Comparison of ENCODE assay signal across 8 cellular contexts in genomic region chr3:121995190-121996137, GRCh38. TPM values are rescaled to one million over a fixed set of nuclear protein-coding genes. Genes with fewer than 3 reads are reported as not detected.
DNase-seq lines count a peak whose midpoint lies in the region; ATAC-seq, FAIRE-seq and TF ChIP-seq lines count a peak whose summit lies in the region.

No MANE protein-coding gene starts in this region.

- H3K9me3 ChIP-seq in BE2C, result no peaks in the 10 kb centered on the region
- H3K9me3 ChIP-seq in mammary epithelial cell (replicated peaks; ENCODE audit: insufficient read depth, low read length), result no peaks in the 10 kb centered on the region

- TF ChIP-seq POLR2A in GM12891 (IDR thresholded peaks at IDR 0.05; ENCODE audit: low read depth, low read length), result no peak

- FAIRE-seq in GM12891 (lab: Jason Lieb, UNC), result peak; percentile 87

- intact Hi-C loops in mammary epithelial cell (cut with micrococcal nuclease), result loop anchor here (2.0 to 10.0 kb wide), 6 partner anchors 97 to 448 kb away; partner anchors contain the start of genes EAF2, IQCB1 and POLQ

- no TSS peak for BruUV-seq in mammary epithelial cell (replicated peaks; lab: Mats Ljungman, UMichigan)

- H2AFZ ChIP-seq in mammary epithelial cell (ENCODE audit: low read depth, low read length), result peak overlapping the region; percentile 87

- whole genome bisulfite sequencing in mammary epithelial cell (ENCODE audit: low coverage, missing lambda C conversion rate), result 69% methylated on average over 14 of the region's 14 CpGs

- no peak overlapping the region for H3K9ac ChIP-seq in mammary epithelial cell (ENCODE audit: insufficient read depth, low read length)

- no peaks in the 10 kb centered on the region for H4K20me1 ChIP-seq in mammary epithelial cell (ENCODE audit: insufficient read depth, low read length)

- TF ChIP-seq CTCF in BE2C (IDR thresholded peaks at IDR 0.05; ENCODE audit: low read depth, low read length) (peak; percentile 73), mammary epithelial cell (conservative IDR thresholded peaks at IDR 0.05 in 1 of 2, IDR thresholded peaks at IDR 0.05 in 1 of 2; ENCODE audit: extremely low read depth in 1 of 2, insufficient read depth in 1 of 2, low read depth in 1 of 2, low read length in 2 of 2) (peak; percentile 69 to 73)

- CTCF ChIA-PET in mammary epithelial cell (lab: Charles Lee; ENCODE audit: low non-redundant PET), result interaction anchor here (0.6 to 0.7 kb wide), 2 partner anchors 390 to 1390 kb away, joined by 3 to 4 read pairs; no protein-coding TSS in a partner anchor

- H3K36me3 ChIP-seq in BE2C, result no peaks in the 10 kb centered on the region
- no peaks in the 10 kb centered on the region for H3K36me3 ChIP-seq in mammary epithelial cell (ENCODE audit: insufficient read depth, low read length)

- peak overlapping the region; percentile 55 for H3K27ac ChIP-seq in mammary epithelial cell (ENCODE audit: insufficient read depth, low read depth, low read length)
- peak overlapping the region; percentile 36 for H3K27ac ChIP-seq in layer of hippocampus (ENCODE audit: low read depth, low read length)

- H3K4me1 ChIP-seq in BE2C (no peaks in the 10 kb centered on the region), mammary epithelial cell (ENCODE audit: insufficient read depth, low read length) (peaks cover 27% of the 10 kb centered on the region)

- dilution Hi-C loops in mammary epithelial cell (cut with HindIII; ENCODE audit: low sequenced_read_pairs), result no loop called here

- no peaks in the 10 kb centered on the region for H3K79me2 ChIP-seq in mammary epithelial cell (ENCODE audit: insufficient read depth, low read length)

- in situ Hi-C loops in mammary epithelial cell (cut with MboI; ENCODE audit: low sequenced_read_pairs in 2 of 2), result no loop called here

- H3K27me3 ChIP-seq in BE2C (peaks cover 2% of the 10 kb centered on the region), mammary epithelial cell (ENCODE audit: insufficient read depth, low read length) (no peaks in the 10 kb centered on the region), layer of hippocampus (ENCODE audit: control insufficient read depth, insufficient read depth, low read length) (no peaks in the 10 kb centered on the region)

- ATAC-seq in HG02870 (IDR thresholded peaks at IDR 0.05; ENCODE audit: unreplicated experiment), result no peak

- H3K4me3 ChIP-seq in BE2C (ENCODE audit: low read depth, low read length) (no peak overlapping the region), mammary epithelial cell (replicated peaks in 1 of 3; ENCODE audit: insufficient read depth in 1 of 3, low read depth in 2 of 3, low read length in 3 of 3) (no peak overlapping the region)

- no peak overlapping the region for H3K4me2 ChIP-seq in mammary epithelial cell (ENCODE audit: insufficient read depth, low read depth, low read length)

- DNase-seq in BE2C (peak; percentile 58), GM12891 (ENCODE audit: insufficient read length, low spot score) (no peak), HPDE6-E6E7 (ENCODE audit: extremely low spot score) (peak; percentile 81), RKO (ENCODE audit: low spot score) (peak; percentile 54), mammary epithelial cell (peak; percentile 93), stromal cell of bone marrow (ENCODE audit: low read depth) (peak; percentile 56)

TF ChIP-seq in GM12891, 5 proteins besides CTCF, POLR2A, EP300 and RAD21:
- peak; percentile 86 for TF ChIP-seq SPI1 (IDR thresholded peaks at IDR 0.05; ENCODE audit: low read depth, low read length)
- TF ChIP-seq POLR2AphosphoS5 (IDR thresholded peaks at IDR 0.05; ENCODE audit: low read depth, low read length), result no peak

RNA-seq across cellular contexts. Expression of gene ILDR1, which starts 26.6 kb away (rescaled TPM):
- 0.29 TPM for polyA plus RNA-seq in BE2C (2012; ENCODE audit: insufficient read depth, insufficient read length, low read depth)
- 2.4 TPM for polyA plus RNA-seq in GM12891 (2012; ENCODE audit: low read depth, missing spikeins)
- total RNA-seq in mammary epithelial cell, result 1 to 10 TPM in 1 of 2 donors, under 1 TPM in 1; 0.21 to 1.2 TPM
- polyA plus RNA-seq in mammary epithelial cell, result 0.20 TPM
- 6.5 TPM for polyA minus RNA-seq in mammary epithelial cell

RNA-seq across cellular contexts. Expression of gene CD86, which starts 59.7 kb away (rescaled TPM):
- not detected for polyA plus RNA-seq in BE2C (2012; ENCODE audit: insufficient read depth, insufficient read length, low read depth)
- polyA plus RNA-seq in GM12891 (2012; ENCODE audit: low read depth, missing spikeins), result 14.8 TPM
- 1 to 10 TPM in 1 of 2 donors, under 1 TPM in 1; 0.17 to 9.6 TPM for total RNA-seq in mammary epithelial cell
- polyA plus RNA-seq in mammary epithelial cell, result 4.2 TPM
- polyA minus RNA-seq in mammary epithelial cell, result 4.3 TPM
